ENCODE assay signal across 2 cellular contexts in the genomic region with DNA sequence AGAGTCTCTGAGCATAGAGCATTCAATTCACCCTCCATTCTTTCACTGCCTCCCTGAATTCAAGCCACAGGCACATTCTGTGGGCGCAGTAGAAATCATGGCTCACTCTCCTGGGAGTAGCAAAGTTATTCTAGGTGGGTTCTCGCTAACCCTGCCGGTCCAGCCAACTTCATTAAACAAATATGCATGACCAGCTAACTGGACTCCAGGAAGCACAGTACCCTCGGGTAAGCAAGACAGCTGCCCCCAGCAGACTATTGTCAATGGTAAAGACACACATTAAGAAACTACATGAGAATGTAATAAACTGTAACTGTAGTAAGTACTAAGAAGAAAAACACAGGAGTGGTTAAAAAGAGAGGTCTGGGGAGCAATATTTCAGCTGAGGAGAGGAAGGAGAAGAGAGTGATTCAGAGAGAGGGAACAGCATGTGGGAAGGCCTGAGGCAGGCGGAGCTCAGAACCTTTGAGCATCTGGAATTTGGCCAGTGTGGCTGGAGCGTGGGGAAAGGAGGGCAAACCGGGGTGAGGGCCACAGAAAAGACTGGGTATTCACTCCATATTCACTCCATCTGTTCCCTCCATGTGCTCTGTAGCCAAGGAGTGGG.
TF ChIP-seq lines count a peak whose summit lies in the region.

No MANE protein-coding gene starts in this region.

TF ChIP-seq in HepG2, 621 proteins besides CTCF, POLR2A, EP300 and RAD21:
- TF ChIP-seq ZNF749 (CRISPR knock-in tag; IDR thresholded peaks at IDR 0.05; ENCODE audit: borderline replicate concordance), result no peak
- no peak for TF ChIP-seq ZNF138 (CRISPR knock-in tag; IDR thresholded peaks at IDR 0.05; ENCODE audit: low read depth)
- no peak for TF ChIP-seq KDM5B (CRISPR knock-in tag; IDR thresholded peaks at IDR 0.05; ENCODE audit: borderline replicate concordance)

TF ChIP-seq in GM23338, 12 proteins besides CTCF, POLR2A, EP300 and RAD21:
- no peak for TF ChIP-seq NANOG (IDR thresholded peaks at IDR 0.05; ENCODE audit: borderline replicate concordance)
- TF ChIP-seq, protein P1, sequence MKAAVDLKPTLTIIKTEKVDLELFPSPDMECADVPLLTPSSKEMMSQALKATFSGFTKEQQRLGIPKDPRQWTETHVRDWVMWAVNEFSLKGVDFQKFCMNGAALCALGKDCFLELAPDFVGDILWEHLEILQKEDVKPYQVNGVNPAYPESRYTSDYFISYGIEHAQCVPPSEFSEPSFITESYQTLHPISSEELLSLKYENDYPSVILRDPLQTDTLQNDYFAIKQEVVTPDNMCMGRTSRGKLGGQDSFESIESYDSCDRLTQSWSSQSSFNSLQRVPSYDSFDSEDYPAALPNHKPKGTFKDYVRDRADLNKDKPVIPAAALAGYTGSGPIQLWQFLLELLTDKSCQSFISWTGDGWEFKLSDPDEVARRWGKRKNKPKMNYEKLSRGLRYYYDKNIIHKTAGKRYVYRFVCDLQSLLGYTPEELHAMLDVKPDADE (IDR thresholded peaks at IDR 0.05), result no peak
- no peak for TF ChIP-seq ZNF114 (CRISPR knock-in tag; IDR thresholded peaks at IDR 0.05)
- no peak for TF ChIP-seq STAT1 (IDR thresholded peaks at IDR 0.05; ENCODE audit: unreplicated experiment)
- TF ChIP-seq, protein P2, sequence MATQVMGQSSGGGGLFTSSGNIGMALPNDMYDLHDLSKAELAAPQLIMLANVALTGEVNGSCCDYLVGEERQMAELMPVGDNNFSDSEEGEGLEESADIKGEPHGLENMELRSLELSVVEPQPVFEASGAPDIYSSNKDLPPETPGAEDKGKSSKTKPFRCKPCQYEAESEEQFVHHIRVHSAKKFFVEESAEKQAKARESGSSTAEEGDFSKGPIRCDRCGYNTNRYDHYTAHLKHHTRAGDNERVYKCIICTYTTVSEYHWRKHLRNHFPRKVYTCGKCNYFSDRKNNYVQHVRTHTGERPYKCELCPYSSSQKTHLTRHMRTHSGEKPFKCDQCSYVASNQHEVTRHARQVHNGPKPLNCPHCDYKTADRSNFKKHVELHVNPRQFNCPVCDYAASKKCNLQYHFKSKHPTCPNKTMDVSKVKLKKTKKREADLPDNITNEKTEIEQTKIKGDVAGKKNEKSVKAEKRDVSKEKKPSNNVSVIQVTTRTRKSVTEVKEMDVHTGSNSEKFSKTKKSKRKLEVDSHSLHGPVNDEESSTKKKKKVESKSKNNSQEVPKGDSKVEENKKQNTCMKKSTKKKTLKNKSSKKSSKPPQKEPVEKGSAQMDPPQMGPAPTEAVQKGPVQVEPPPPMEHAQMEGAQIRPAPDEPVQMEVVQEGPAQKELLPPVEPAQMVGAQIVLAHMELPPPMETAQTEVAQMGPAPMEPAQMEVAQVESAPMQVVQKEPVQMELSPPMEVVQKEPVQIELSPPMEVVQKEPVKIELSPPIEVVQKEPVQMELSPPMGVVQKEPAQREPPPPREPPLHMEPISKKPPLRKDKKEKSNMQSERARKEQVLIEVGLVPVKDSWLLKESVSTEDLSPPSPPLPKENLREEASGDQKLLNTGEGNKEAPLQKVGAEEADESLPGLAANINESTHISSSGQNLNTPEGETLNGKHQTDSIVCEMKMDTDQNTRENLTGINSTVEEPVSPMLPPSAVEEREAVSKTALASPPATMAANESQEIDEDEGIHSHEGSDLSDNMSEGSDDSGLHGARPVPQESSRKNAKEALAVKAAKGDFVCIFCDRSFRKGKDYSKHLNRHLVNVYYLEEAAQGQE (IDR thresholded peaks at IDR 0.05; ENCODE audit: unreplicated experiment), result no peak
- no peak for TF ChIP-seq ZNF331 (CRISPR knock-in tag; IDR thresholded peaks at IDR 0.05; ENCODE audit: low read depth)
- TF ChIP-seq POLR2AphosphoS5 (IDR thresholded peaks at IDR 0.05; ENCODE audit: low read depth), result no peak
- TF ChIP-seq EZH2 (IDR thresholded peaks at IDR 0.05; ENCODE audit: low read depth, unreplicated experiment), result no peak
- TF ChIP-seq EZH2phosphoT487 (IDR thresholded peaks at IDR 0.05; ENCODE audit: unreplicated experiment), result no peak
- TF ChIP-seq, protein P3, sequence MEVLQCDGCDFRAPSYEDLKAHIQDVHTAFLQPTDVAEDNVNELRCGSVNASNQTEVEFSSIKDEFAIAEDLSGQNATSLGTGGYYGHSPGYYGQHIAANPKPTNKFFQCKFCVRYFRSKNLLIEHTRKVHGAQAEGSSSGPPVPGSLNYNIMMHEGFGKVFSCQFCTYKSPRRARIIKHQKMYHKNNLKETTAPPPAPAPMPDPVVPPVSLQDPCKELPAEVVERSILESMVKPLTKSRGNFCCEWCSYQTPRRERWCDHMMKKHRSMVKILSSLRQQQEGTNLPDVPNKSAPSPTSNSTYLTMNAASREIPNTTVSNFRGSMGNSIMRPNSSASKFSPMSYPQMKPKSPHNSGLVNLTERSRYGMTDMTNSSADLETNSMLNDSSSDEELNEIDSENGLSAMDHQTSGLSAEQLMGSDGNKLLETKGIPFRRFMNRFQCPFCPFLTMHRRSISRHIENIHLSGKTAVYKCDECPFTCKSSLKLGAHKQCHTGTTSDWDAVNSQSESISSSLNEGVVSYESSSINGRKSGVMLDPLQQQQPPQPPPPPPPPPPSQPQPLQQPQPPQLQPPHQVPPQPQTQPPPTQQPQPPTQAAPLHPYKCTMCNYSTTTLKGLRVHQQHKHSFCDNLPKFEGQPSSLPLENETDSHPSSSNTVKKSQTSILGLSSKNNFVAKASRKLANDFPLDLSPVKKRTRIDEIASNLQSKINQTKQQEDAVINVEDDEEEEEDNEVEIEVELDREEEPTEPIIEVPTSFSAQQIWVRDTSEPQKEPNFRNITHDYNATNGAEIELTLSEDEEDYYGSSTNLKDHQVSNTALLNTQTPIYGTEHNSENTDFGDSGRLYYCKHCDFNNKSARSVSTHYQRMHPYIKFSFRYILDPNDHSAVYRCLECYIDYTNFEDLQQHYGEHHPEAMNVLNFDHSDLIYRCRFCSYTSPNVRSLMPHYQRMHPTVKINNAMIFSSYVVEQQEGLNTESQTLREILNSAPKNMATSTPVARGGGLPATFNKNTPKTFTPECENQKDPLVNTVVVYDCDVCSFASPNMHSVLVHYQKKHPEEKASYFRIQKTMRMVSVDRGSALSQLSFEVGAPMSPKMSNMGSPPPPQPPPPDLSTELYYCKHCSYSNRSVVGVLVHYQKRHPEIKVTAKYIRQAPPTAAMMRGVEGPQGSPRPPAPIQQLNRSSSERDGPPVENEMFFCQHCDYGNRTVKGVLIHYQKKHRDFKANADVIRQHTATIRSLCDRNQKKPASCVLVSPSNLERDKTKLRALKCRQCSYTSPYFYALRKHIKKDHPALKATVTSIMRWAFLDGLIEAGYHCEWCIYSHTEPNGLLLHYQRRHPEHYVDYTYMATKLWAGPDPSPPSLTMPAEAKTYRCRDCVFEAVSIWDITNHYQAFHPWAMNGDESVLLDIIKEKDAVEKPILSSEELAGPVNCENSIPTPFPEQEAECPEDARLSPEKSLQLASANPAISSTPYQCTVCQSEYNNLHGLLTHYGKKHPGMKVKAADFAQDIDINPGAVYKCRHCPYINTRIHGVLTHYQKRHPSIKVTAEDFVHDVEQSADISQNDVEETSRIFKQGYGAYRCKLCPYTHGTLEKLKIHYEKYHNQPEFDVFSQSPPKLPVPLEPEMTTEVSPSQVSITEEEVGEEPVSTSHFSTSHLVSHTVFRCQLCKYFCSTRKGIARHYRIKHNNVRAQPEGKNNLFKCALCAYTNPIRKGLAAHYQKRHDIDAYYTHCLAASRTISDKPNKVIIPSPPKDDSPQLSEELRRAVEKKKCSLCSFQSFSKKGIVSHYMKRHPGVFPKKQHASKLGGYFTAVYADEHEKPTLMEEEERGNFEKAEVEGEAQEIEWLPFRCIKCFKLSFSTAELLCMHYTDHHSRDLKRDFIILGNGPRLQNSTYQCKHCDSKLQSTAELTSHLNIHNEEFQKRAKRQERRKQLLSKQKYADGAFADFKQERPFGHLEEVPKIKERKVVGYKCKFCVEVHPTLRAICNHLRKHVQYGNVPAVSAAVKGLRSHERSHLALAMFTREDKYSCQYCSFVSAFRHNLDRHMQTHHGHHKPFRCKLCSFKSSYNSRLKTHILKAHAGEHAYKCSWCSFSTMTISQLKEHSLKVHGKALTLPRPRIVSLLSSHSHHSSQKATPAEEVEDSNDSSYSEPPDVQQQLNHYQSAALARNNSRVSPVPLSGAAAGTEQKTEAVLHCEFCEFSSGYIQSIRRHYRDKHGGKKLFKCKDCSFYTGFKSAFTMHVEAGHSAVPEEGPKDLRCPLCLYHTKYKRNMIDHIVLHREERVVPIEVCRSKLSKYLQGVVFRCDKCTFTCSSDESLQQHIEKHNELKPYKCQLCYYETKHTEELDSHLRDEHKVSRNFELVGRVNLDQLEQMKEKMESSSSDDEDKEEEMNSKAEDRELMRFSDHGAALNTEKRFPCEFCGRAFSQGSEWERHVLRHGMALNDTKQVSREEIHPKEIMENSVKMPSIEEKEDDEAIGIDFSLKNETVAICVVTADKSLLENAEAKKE (CRISPR knock-in tag; IDR thresholded peaks at IDR 0.05), result no peak
- TF ChIP-seq CREB1 (CRISPR knock-in tag; IDR thresholded peaks at IDR 0.05; ENCODE audit: low read depth), result no peak
- TF ChIP-seq JUNB (IDR thresholded peaks at IDR 0.05; ENCODE audit: unreplicated experiment), result no peak
